In the genomic region with DNA sequence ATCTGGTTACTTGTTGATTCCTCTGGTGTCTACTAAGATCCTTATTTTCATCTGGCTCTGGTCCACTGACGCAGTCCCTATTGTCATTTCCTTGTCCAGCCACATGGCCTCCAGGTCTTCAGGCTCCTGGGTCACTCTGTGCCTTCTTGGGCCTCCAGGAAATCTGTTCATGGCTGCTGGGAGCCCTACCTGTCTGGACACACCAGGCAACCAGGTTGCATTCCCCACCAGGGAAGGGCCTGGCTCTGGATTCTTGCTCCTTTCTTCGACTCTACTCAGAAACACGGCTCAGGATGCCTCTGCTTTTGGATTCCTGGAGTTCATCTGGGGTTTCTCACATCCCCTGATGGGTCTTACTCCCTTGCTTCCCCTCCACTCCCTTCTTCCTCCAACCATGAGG, we compare ENCODE assay signal across 16 cellular contexts.
"Had no signal": no experiment of that assay in that cellular context is flagged by ENCODE, and none has a peak within 500 bp of the region (broad histone marks: within the 10 kb centered on the region; RNA-seq: fewer than 3 reads in every experiment).

No MANE protein-coding gene starts in this region.

- H3K27ac ChIP-seq: foreskin keratinocyte, prostate gland had no signal

- H3K4me3 ChIP-seq: lung, prostate gland had no signal

- H3K27ac Mint-ChIP-seq: activated B cell treated with CpG ODN at 0.5 μM for 24 hours; activated CD4-positive, alpha-beta memory T cell treated with anti-CD3 and anti-CD28 coated beads for 36 hours; activated naive CD8-positive, alpha-beta T cell treated with anti-CD3 and anti-CD28 coated beads, Interleukin-2, amount 50 U/mL, for 24 hours; naive thymus-derived CD8-positive, alpha-beta T cell had no signal

- H3K4me1 ChIP-seq: prostate gland had no signal

- H3K36me3 ChIP-seq: prostate gland had no signal

- H3K36me3 Mint-ChIP-seq: activated CD4-positive, alpha-beta memory T cell treated with anti-CD3 and anti-CD28 coated beads for 36 hours; naive thymus-derived CD8-positive, alpha-beta T cell had no signal

- H3K4me3 Mint-ChIP-seq: activated B cell treated with CpG ODN at 0.5 μM for 24 hours; activated CD4-positive, alpha-beta memory T cell treated with anti-CD3 and anti-CD28 coated beads for 36 hours; activated naive CD8-positive, alpha-beta T cell treated with anti-CD3 and anti-CD28 coated beads, Interleukin-2, amount 50 U/mL, for 24 hours; naive thymus-derived CD8-positive, alpha-beta T cell had no signal

- ATAC-seq: activated naive CD8-positive, alpha-beta T cell treated with anti-CD3 and anti-CD28 coated beads, Interleukin-2, amount 50 U/mL, for 24 hours; foreskin keratinocyte; left lobe of liver; naive thymus-derived CD8-positive, alpha-beta T cell; stimulated activated naive CD8-positive, alpha-beta T cell treated with anti-CD3 and anti-CD28 coated beads, Interleukin-15, Interleukin-2, amounts not matched to agents 100 U/mL and 50 U/mL, for 24 hours had no signal

- H3K9me3 ChIP-seq: prostate gland had no signal

- H3K27me3 Mint-ChIP-seq: activated B cell treated with CpG ODN at 0.5 μM for 24 hours; activated CD4-positive, alpha-beta memory T cell treated with anti-CD3 and anti-CD28 coated beads for 36 hours; activated naive CD8-positive, alpha-beta T cell treated with anti-CD3 and anti-CD28 coated beads, Interleukin-2, amount 50 U/mL, for 24 hours; naive thymus-derived CD8-positive, alpha-beta T cell had no signal

- H3K9me3 Mint-ChIP-seq: activated B cell treated with CpG ODN at 0.5 μM for 24 hours; activated CD4-positive, alpha-beta memory T cell treated with anti-CD3 and anti-CD28 coated beads for 36 hours; activated naive CD8-positive, alpha-beta T cell treated with anti-CD3 and anti-CD28 coated beads, Interleukin-2, amount 50 U/mL, for 24 hours; naive thymus-derived CD8-positive, alpha-beta T cell had no signal

- DNase-seq: activated B cell treated with CpG ODN at 0.5 μM for 24 hours; activated CD4-positive, alpha-beta memory T cell treated with anti-CD3 and anti-CD28 coated beads for 36 hours; activated CD4-positive, alpha-beta T cell treated with anti-CD3 and anti-CD28 coated beads for 4 hours; activated gamma-delta T cell; activated naive CD4-positive, alpha-beta T cell treated with anti-CD3 and anti-CD28 coated beads, Interleukin-2, amount 50 U/mL, for 16 hours; activated naive CD8-positive, alpha-beta T cell treated with anti-CD3 and anti-CD28 coated beads, Interleukin-2, amount 50 U/mL, for 24 hours; activated T-cell treated with anti-CD3 and anti-CD28 coated beads for 4 hours; cortex of kidney; naive thymus-derived CD8-positive, alpha-beta T cell; stimulated activated CD4-positive, alpha-beta T cell treated with anti-CD3 and anti-CD28 coated beads, Interleukin-4, amount 100 ng/mL, for 24 hours; stimulated activated naive CD8-positive, alpha-beta T cell treated with anti-CD3 and anti-CD28 coated beads, Interleukin-15, Interleukin-2, amounts not matched to agents 100 U/mL and 50 U/mL, for 24 hours had no signal

- H3K4me1 Mint-ChIP-seq: activated B cell treated with CpG ODN at 0.5 μM for 24 hours had no signal

- FAIRE-seq: endometrium had no signal

- H3K27me3 ChIP-seq: foreskin keratinocyte had no signal
